Comparison of ENCODE assay signal across 8 cellular contexts in the genomic region with DNA sequence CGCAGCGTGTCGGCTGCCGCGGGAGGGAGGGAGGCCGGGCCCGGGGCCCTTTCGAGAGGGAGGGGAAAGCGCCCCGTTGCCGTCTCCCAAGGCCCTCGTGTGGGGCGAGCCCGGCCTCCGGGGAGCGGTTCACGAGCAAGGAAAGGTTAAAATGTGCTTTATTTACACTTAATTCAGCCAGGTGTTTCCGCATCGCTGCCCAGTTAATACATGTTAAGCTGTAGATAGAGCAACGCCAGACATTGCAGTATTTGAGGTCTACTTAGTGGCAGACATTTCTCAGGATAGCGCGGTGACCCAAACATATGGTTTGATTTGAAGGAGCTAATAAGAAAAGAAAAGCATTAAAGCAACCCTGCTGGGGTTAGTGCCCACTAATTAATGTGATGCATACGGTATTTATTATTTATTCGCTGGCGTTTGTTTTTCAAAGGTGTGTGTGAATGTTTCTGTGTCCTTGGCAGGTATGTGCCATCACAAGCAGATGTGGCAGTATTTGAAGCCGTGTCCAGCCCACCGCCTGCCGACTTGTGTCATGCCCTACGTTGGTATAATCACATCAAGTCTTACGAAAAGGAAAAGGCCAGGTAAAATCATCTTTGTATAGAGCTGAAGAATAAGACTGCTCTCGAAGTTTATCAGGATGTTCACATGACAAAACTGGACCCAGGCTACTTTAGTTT. TPM values are rescaled to one million over a fixed set of nuclear protein-coding genes. Genes with fewer than 3 reads are reported as not detected.
DNase-seq lines count a peak whose midpoint lies in the region; ATAC-seq and TF ChIP-seq lines count a peak whose summit lies in the region.

No MANE protein-coding gene starts in this region.

- no peaks in the 10 kb centered on the region for H3K9me3 Mint-ChIP-seq in central memory CD8-positive, alpha-beta T cell

- peak overlapping the region; percentile 69 for H3K27ac ChIP-seq in OCI-LY3 (ENCODE audit: low read length)
- peak overlapping the region; percentile 89 to 92 for H3K27ac ChIP-seq in liver (ENCODE audit: low read depth in 1 of 2, low read length in 2 of 2)
- peak overlapping the region; percentile 75 to 96 (median 90) for H3K27ac ChIP-seq in tibial nerve

- H3K9ac ChIP-seq in OCI-LY3 (ENCODE audit: low read length) (peak overlapping the region; percentile 97), liver (ENCODE audit: low read depth in 1 of 2, low read length in 2 of 2) (peak overlapping the region; percentile 73 to 97)

- H3K4me1 ChIP-seq in OCI-LY3 (ENCODE audit: low read length) (peaks cover 16% of the 10 kb centered on the region), liver (ENCODE audit: control insufficient read depth in 4 of 4, insufficient read depth in 4 of 4, low read length in 3 of 4) (peaks cover 1 to 32% (median 15%) of the 10 kb centered on the region in 4 donors), tibial nerve (peaks cover 0 to 58% (median 24%) of the 10 kb centered on the region in 4 donors)

- peaks cover 82% of the 10 kb centered on the region for H3K79me2 ChIP-seq in OCI-LY3 (ENCODE audit: low read length)

- H3K4me1 Mint-ChIP-seq in central memory CD8-positive, alpha-beta T cell = peaks cover 40% of the 10 kb centered on the region

- H4K20me1 ChIP-seq in OCI-LY3 (ENCODE audit: insufficient read depth, low read length) = peaks cover 7% of the 10 kb centered on the region; the same call in 1 of the 2 replicates

- peak overlapping the region; percentile 99 for H3K4me2 ChIP-seq in OCI-LY3 (ENCODE audit: low read length)

- DNase-seq in AG08395 (ENCODE audit: low spot score) (peak; percentile 61), tibial nerve (ENCODE audit: low spot score in 2 of 2) (no peak), dedifferentiated amniotic fluid mesenchymal stem cell (ENCODE audit: extremely low spot score) (no peak)
- no peak for DNase-seq in central memory CD8-positive, alpha-beta T cell (ENCODE audit: low spot score in 2 of 2)

- no peak for TF ChIP-seq RAD21 in liver (IDR thresholded peaks at IDR 0.05)

- no peaks in the 10 kb centered on the region for H3K27me3 Mint-ChIP-seq in central memory CD8-positive, alpha-beta T cell

- peak overlapping the region; percentile 99 for H3K4me3 Mint-ChIP-seq in central memory CD8-positive, alpha-beta T cell

- 5% methylated on average over 31 of the region's 31 CpGs for WGBS in liver
- 5 to 7% methylated on average over 24 to 31 of the region's 31 CpGs for WGBS in tibial nerve, 2 donors

- peaks cover 40% of the 10 kb centered on the region for H3K36me3 ChIP-seq in OCI-LY3 (replicated peaks; ENCODE audit: low read depth, low read length)
- H3K36me3 ChIP-seq in liver (ENCODE audit: control insufficient read depth in 4 of 4, insufficient read depth in 3 of 4, low read depth in 1 of 4, low read length in 3 of 4) = peaks cover 11 to 26% (median 15%) of the 10 kb centered on the region in 4 donors
- H3K36me3 ChIP-seq in tibial nerve = peaks cover 0 to 35% (median 15%) of the 10 kb centered on the region in 3 donors

- TF ChIP-seq POLR2A in tibial nerve (IDR thresholded peaks at IDR 0.05) = no peak

- TF ChIP-seq CTCF in OCI-LY3 (IDR thresholded peaks at IDR 0.05; ENCODE audit: low read depth, low read length) (no peak), liver (IDR thresholded peaks at IDR 0.05; ENCODE audit: low read depth, low read length, missing input control) (no peak), tibial nerve (IDR thresholded peaks at IDR 0.05) (no peak)

- peak; percentile 18 for ATAC-seq in GM18508 (IDR thresholded peaks at IDR 0.05; ENCODE audit: insufficient read depth, unreplicated experiment)
- peak; percentile 53 for ATAC-seq in HG02938 (IDR thresholded peaks at IDR 0.05; ENCODE audit: unreplicated experiment)
- peak; percentile 9 for ATAC-seq in central memory CD8-positive, alpha-beta T cell (replicated peaks; ENCODE audit: extremely low read depth, poor library complexity, severe bottlenecking)

- peak overlapping the region; percentile 100 for H3K27ac Mint-ChIP-seq in central memory CD8-positive, alpha-beta T cell (ENCODE audit: low read depth)

- peaks cover 48% of the 10 kb centered on the region for H3K36me3 Mint-ChIP-seq in central memory CD8-positive, alpha-beta T cell (ENCODE audit: insufficient read depth)

- peak overlapping the region; percentile 86 for H3K4me3 ChIP-seq in OCI-LY3 (ENCODE audit: low read length)
- peak overlapping the region; percentile 89 to 99 (median 91) for H3K4me3 ChIP-seq in liver (ENCODE audit: low read depth in 1 of 3, low read length in 3 of 3)
- peak overlapping the region; percentile 74 to 96 (median 85) for H3K4me3 ChIP-seq in tibial nerve

- peak overlapping the region; percentile 48; the same call in 1 of the 2 replicates for H2AFZ ChIP-seq in OCI-LY3 (ENCODE audit: low read depth, low read length)

- H3K27me3 ChIP-seq in OCI-LY3 (ENCODE audit: low read depth, low read length) (no peaks in the 10 kb centered on the region), liver (ENCODE audit: control insufficient read depth in 4 of 4, insufficient read depth in 4 of 4, low read length in 3 of 4) (no peaks in the 10 kb centered on the region), tibial nerve (no peaks in the 10 kb centered on the region)

- TF ChIP-seq EP300 in tibial nerve (IDR thresholded peaks at IDR 0.05) = no peak

- H3K9me3 ChIP-seq in OCI-LY3 (ENCODE audit: insufficient read depth, low read length) = no peaks in the 10 kb centered on the region
- H3K9me3 ChIP-seq in liver (ENCODE audit: control insufficient read depth in 4 of 4, low read length in 3 of 4) = no peaks in the 10 kb centered on the region
- H3K9me3 ChIP-seq in tibial nerve = no peaks in the 10 kb centered on the region

TF ChIP-seq in liver, 16 proteins besides CTCF, POLR2A, EP300 and RAD21:
- no peak for TF ChIP-seq NR2F2 (IDR thresholded peaks at IDR 0.05)

RNA-seq across cellular contexts. Expression of a gene that starts 0.6 kb away (rescaled TPM):
- total RNA-seq in liver = 100 to 1,000 TPM; 143 to 328 TPM
- polyA plus RNA-seq in liver = 100 to 1,000 TPM; 186 to 365 TPM
- 100 to 1,000 TPM; 200 to 300 (median 258) TPM for total RNA-seq in tibial nerve

RNA-seq across cellular contexts. Expression of a gene that starts 1.0 kb away (rescaled TPM):
- total RNA-seq in liver (100 to 1,000 TPM in 1 of 2 donors, 10 to 100 TPM in 1; 80.7 to 167 TPM), tibial nerve (10 to 100 TPM; 37.8 to 68.6 (median 53.0) TPM)
- 10 to 100 TPM; 39.7 to 85.7 TPM for polyA plus RNA-seq in liver
